Comparison of ENCODE assay signal across 8 cellular contexts in the genomic region with DNA sequence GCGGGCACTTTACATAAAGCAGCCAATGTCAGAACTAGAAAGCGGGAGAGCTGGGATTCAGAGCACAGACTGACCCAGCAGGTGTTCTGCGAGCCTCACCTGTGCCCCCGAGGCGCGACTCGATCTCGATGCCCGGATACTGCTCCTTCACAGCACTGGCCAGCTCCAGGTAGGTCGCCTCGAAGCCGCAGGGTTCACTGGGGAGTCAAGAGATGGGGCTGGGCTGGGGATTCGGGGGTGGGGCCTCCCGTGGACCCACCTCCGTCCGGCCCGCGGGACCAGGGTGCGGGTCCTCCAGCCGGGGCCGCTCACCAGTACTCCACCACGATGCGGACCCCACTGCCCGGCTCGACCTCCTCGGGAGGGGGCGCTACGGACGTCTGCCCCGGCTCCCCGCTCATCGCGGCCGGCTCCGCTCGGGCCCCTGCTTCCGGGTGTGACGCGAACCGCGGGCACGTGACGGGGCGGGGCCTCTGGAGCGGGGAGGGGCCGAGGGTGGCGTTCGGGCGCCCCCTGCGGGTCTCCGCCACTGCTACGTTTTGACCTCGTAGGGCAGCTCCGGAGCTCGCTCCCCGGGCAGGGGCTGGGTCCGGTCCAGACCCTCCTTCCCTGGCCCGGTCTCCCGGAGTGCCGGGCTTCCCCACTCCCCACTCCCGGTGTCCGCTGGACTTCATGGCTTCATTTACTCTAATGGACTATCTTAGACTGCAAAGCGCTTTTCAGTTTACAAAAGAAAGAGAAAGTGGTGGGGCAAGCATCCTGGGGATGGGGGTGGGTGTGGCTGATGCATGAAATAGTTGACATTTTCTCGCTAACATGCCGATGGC. TPM values are rescaled to one million over a fixed set of nuclear protein-coding genes. Genes with fewer than 3 reads are reported as not detected.
DNase-seq lines count a peak whose midpoint lies in the region; ATAC-seq and TF ChIP-seq lines count a peak whose summit lies in the region.

A gene with protein sequence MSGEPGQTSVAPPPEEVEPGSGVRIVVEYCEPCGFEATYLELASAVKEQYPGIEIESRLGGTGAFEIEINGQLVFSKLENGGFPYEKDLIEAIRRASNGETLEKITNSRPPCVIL (minus strand): TSS at position 438 of the 827 bp plus-strand sequence. CDS start 37 bp downstream, at position 401.

- H3K9ac ChIP-seq in BLaER1 treated with 17β-estradiol and CSF1 and Interleukin-3, amounts not matched to agents 10 nM and 100 nM: peak within 1 kb of the TSS; percentile 82 to 95 (median 89)

- peak within 1 kb of the TSS; percentile 81 to 97 (median 90) for H3K27ac ChIP-seq in BLaER1 treated with 17β-estradiol and CSF1 and Interleukin-3, amounts not matched to agents 10 nM and 100 nM
- peak within 1 kb of the TSS; percentile 84 to 91 (median 85) for H3K27ac ChIP-seq in right lobe of liver

- H3K9me3 ChIP-seq in BLaER1 treated with 17β-estradiol and CSF1 and Interleukin-3, amounts not matched to agents 10 nM and 100 nM (replicated peaks in 1 of 11): no peaks in the 10 kb centered on the region
- no peaks in the 10 kb centered on the region for H3K9me3 ChIP-seq in right lobe of liver

- peak within 1 kb of the TSS; percentile 70 to 82 (median 77) for H3K4me3 ChIP-seq in BLaER1 treated with 17β-estradiol and CSF1 and Interleukin-3, amounts not matched to agents 10 nM and 100 nM
- peak within 1 kb of the TSS; percentile 56 to 93 (median 74) for H3K4me3 ChIP-seq in right lobe of liver

- intact Hi-C loops in right lobe of liver (cut with DNase I): no loop called here

- H3K27me3 ChIP-seq in BLaER1 treated with 17β-estradiol and CSF1 and Interleukin-3, amounts not matched to agents 10 nM and 100 nM: peaks cover 0 to 2% (median 0%) of the 10 kb centered on the region in 11 experiments; a peak in 4 of 22 replicates
- H3K27me3 ChIP-seq in right lobe of liver: no peaks in the 10 kb centered on the region

- ATAC-seq in HG03457 (IDR thresholded peaks at IDR 0.05; ENCODE audit: unreplicated experiment): peak; percentile 69
- ATAC-seq in right lobe of liver: peak; percentile 97 to 100 (median 98)

- H4K20me1 ChIP-seq in BLaER1 treated with 17β-estradiol and CSF1 and Interleukin-3, amounts not matched to agents 10 nM and 100 nM: peaks cover 0 to 17% (median 0%) of the 10 kb centered on the region in 11 experiments; a peak in 6 of 22 replicates

- peak; percentile 80 for TF ChIP-seq POLR2A in right lobe of liver (IDR thresholded peaks at IDR 0.05)

- DNase-seq in GM19240 (ENCODE audit: insufficient read length, low spot score): peak; percentile 94
- peak; percentile 87 for DNase-seq in NCI-H69 (lab: John Stamatoyannopoulos, UW)
- DNase-seq in activated CD4-positive, alpha-beta T cell treated with anti-CD3 and anti-CD28 coated beads, Interleukin-2, amount 50 U/mL, for 4 hours: peak; percentile 90 to 92
- DNase-seq in dermis blood vessel endothelial cell: peak; percentile 89
- peak; percentile 93 to 94 (median 93) for DNase-seq in right lobe of liver
- peak; percentile 85 to 96 for DNase-seq in stimulated activated CD4-positive, alpha-beta T cell treated with anti-CD3 and anti-CD28 coated beads, Interleukin-4, amount 100 ng/mL, for 4 hours

- peaks cover 18 to 35% (median 21%) of the 10 kb centered on the region in 11 experiments for H3K36me3 ChIP-seq in BLaER1 treated with 17β-estradiol and CSF1 and Interleukin-3, amounts not matched to agents 10 nM and 100 nM
- H3K36me3 ChIP-seq in right lobe of liver: peaks cover 0 to 3% (median 0%) of the 10 kb centered on the region in 4 donors

- peaks cover 20 to 36% (median 28%) of the 10 kb centered on the region in 10 experiments for H3K4me1 ChIP-seq in BLaER1 treated with 17β-estradiol and CSF1 and Interleukin-3, amounts not matched to agents 10 nM and 100 nM
- H3K4me1 ChIP-seq in right lobe of liver: peaks cover 0 to 8% (median 3%) of the 10 kb centered on the region in 4 donors

- peak within 1 kb of the TSS; percentile 92 to 100 (median 98) for H3K4me2 ChIP-seq in BLaER1 treated with 17β-estradiol and CSF1 and Interleukin-3, amounts not matched to agents 10 nM and 100 nM

- peak; percentile 86 to 97 (median 91) for TF ChIP-seq CTCF in right lobe of liver (IDR thresholded peaks at IDR 0.05)

- under 1% methylated on average over 25 of the region's 65 CpGs for WGBS in right lobe of liver (ENCODE audit: insufficient coverage, low coverage, low lambda C conversion rate, missing lambda C conversion rate)

RNA-seq across cellular contexts. Expression of the gene that starts here (rescaled TPM):
- total RNA-seq in dermis blood vessel endothelial cell (13.4 and 18.5 TPM in 2 replicates), right lobe of liver (10 to 100 TPM; 23.1 to 61.6 (median 29.0) TPM)

Comparison
In these comparisons a context has a peak if more than half of its experiments do, and no peak if none do; other contexts are left out.
1. Peak in every context shown above with its lines: DNase-seq, ATAC-seq, H3K4me3 ChIP-seq and H3K27ac ChIP-seq.